Comparison of ENCODE assay signal across 8 cellular contexts in genomic region chr16:3819741-3820724, GRCh38.
A peak's percentile ranks its signal among the peaks of the same experiment; 100 is the strongest.
DNase-seq lines count a peak whose midpoint lies in the region; ATAC-seq and TF ChIP-seq lines count a peak whose summit lies in the region.

No MANE protein-coding gene starts in this region.

- no peaks in the 10 kb centered on the region for H3K36me3 ChIP-seq in CD8-positive, alpha-beta memory T cell (ENCODE audit: insufficient read depth, low read length)
- H3K36me3 ChIP-seq in adipocyte (ENCODE audit: control insufficient read depth, insufficient read depth, low read length, severe bottlenecking) = no peaks in the 10 kb centered on the region
- H3K36me3 ChIP-seq in hepatocyte (replicated peaks; ENCODE audit: insufficient read depth, low read depth) = no peaks in the 10 kb centered on the region
- no peaks in the 10 kb centered on the region for H3K36me3 ChIP-seq in tibial artery
- H3K36me3 ChIP-seq in HAP-1 (replicated peaks) = 0 out of 2 replicates have a peak, but pooled peaks cover 4% of the 10 kb centered on the region

- H4K20me1 ChIP-seq in hepatocyte (ENCODE audit: insufficient read depth, poor library complexity, severe bottlenecking) = peaks cover 100% of the 10 kb centered on the region

- H3K4me2 ChIP-seq in hepatocyte = peak overlapping the region; percentile 40

- H3K4me1 Mint-ChIP-seq in CD8-positive, alpha-beta memory T cell = peaks cover 93 to 96% (median 96%) of the 10 kb centered on the region in 3 donors

- no peak overlapping the region for H3K27ac ChIP-seq in CD8-positive, alpha-beta memory T cell (ENCODE audit: low read depth, low read length)
- peak overlapping the region; percentile 9 for H3K27ac ChIP-seq in hepatocyte
- peak overlapping the region; percentile 9 to 28 for H3K27ac ChIP-seq in tibial artery

- H3K27ac Mint-ChIP-seq in CD8-positive, alpha-beta memory T cell = peak overlapping the region in 6 of 8 donors; percentile 26 to 72 (median 34)

- no peaks in the 10 kb centered on the region for H3K9me3 ChIP-seq in CD8-positive, alpha-beta memory T cell (ENCODE audit: low read length)
- no peaks in the 10 kb centered on the region for H3K9me3 ChIP-seq in adipocyte (ENCODE audit: control insufficient read depth, low read length)
- H3K9me3 ChIP-seq in hepatocyte (ENCODE audit: low read depth) = no peaks in the 10 kb centered on the region
- H3K9me3 ChIP-seq in tibial artery = no peaks in the 10 kb centered on the region
- no peaks in the 10 kb centered on the region for H3K9me3 ChIP-seq in HAP-1

- intact Hi-C loops in tibial artery (cut with DNase I; ENCODE audit: low total_unique reads) = no loop called here

- CTCF ChIA-PET in CD8-positive, alpha-beta memory T cell (lab: Charles Lee) = no interaction called here

- DNase-seq in CD8-positive, alpha-beta memory T cell = peak in 3 of 5 donors; percentile 53 to 69 (median 57)
- DNase-seq in NCI-H146 (lab: John Stamatoyannopoulos, UW) (peak; percentile 93), adipocyte (ENCODE audit: low read depth) (peak; percentile 95), hepatocyte (ENCODE audit: low spot score) (peak; percentile 71), tibial artery (no peak), HAP-1 (ENCODE audit: low spot score in 2 of 2) (no peak)
- DNase-seq in activated CD8-positive, alpha-beta memory T cell treated with anti-CD3 and anti-CD28 coated beads, Interleukin-2, amount 50 U/mL, for 4 hours = no peak

- H3K27me3 Mint-ChIP-seq in CD8-positive, alpha-beta memory T cell = peaks cover 0 to 1% of the 10 kb centered on the region in 2 donors

- ATAC-seq in GM21515 (IDR thresholded peaks at IDR 0.05; ENCODE audit: unreplicated experiment) = no peak

- no peaks in the 10 kb centered on the region for H3K27me3 ChIP-seq in CD8-positive, alpha-beta memory T cell (ENCODE audit: insufficient read depth, low read length, poor library complexity, severe bottlenecking)
- no peaks in the 10 kb centered on the region for H3K27me3 ChIP-seq in adipocyte (replicated peaks; ENCODE audit: control insufficient read depth, insufficient read depth, low read length)
- H3K27me3 ChIP-seq in hepatocyte = no peaks in the 10 kb centered on the region
- H3K27me3 ChIP-seq in tibial artery = no peaks in the 10 kb centered on the region
- no peaks in the 10 kb centered on the region for H3K27me3 ChIP-seq in HAP-1 (ENCODE audit: low read depth)

- peaks cover 91% of the 10 kb centered on the region for H3K4me1 ChIP-seq in CD8-positive, alpha-beta memory T cell (ENCODE audit: insufficient read depth, low read length)
- peaks cover 62% of the 10 kb centered on the region for H3K4me1 ChIP-seq in adipocyte (ENCODE audit: control insufficient read depth, insufficient read depth, low read length)
- peaks cover 29% of the 10 kb centered on the region for H3K4me1 ChIP-seq in hepatocyte (ENCODE audit: insufficient read depth)
- H3K4me1 ChIP-seq in tibial artery = peaks cover 0 to 95% (median 68%) of the 10 kb centered on the region in 4 donors
- peaks cover 19% of the 10 kb centered on the region for H3K4me1 ChIP-seq in HAP-1

- H3K79me2 ChIP-seq in hepatocyte = peaks cover 100% of the 10 kb centered on the region

- H3K9me2 ChIP-seq in hepatocyte (replicated peaks; ENCODE audit: insufficient read depth) = no peaks in the 10 kb centered on the region

- peaks cover 0 to 5% (median 4%) of the 10 kb centered on the region in 3 donors for H3K36me3 Mint-ChIP-seq in CD8-positive, alpha-beta memory T cell

- H3K9me3 Mint-ChIP-seq in CD8-positive, alpha-beta memory T cell = no peaks in the 10 kb centered on the region

- H3K9ac ChIP-seq in adipocyte (ENCODE audit: low read length) = no peak overlapping the region

- peak overlapping the region; percentile 42 to 86 (median 72) for H3K4me3 Mint-ChIP-seq in CD8-positive, alpha-beta memory T cell

- POLR2A ChIA-PET in CD8-positive, alpha-beta memory T cell (lab: Charles Lee) = interaction anchor here (0.6 to 1.0 kb wide), 2 partner anchors 19 to 117 kb away, joined by 3 read pairs; no protein-coding TSS in a partner anchor

- no peak overlapping the region for H3K4me3 ChIP-seq in CD8-positive, alpha-beta memory T cell (ENCODE audit: low read length)
- H3K4me3 ChIP-seq in adipocyte (ENCODE audit: low read length) (peak overlapping the region; percentile 25), hepatocyte (no peak overlapping the region), tibial artery (no peak overlapping the region), HAP-1 (no peak overlapping the region)

- 66% methylated on average over 8 of the region's 8 CpGs for WGBS in hepatocyte (ENCODE audit: low lambda C conversion rate, missing lambda C conversion rate)

- no peak for TF ChIP-seq CTCF in hepatocyte (IDR thresholded peaks at IDR 0.05; ENCODE audit: poor library complexity)
- no peak for TF ChIP-seq CTCF in tibial artery (IDR thresholded peaks at IDR 0.05)

- in situ Hi-C loops in HAP-1 (cut with MboI; ENCODE audit: low sequenced_read_pairs) = no loop called here

- H2AFZ ChIP-seq in hepatocyte = no peak overlapping the region

Comparison
In these comparisons a context has a peak if more than half of its experiments do, and no peak if none do; other contexts are left out.
1. DNase-seq: peak in CD8-positive, alpha-beta memory T cell (3 of 5), NCI-H146 (single experiment), adipocyte (single experiment) and hepatocyte (single experiment); none in tibial artery (0 of 2), activated CD8-positive, alpha-beta memory T cell treated with anti-CD3 and anti-CD28 coated beads, Interleukin-2, amount 50 U/mL, for 4 hours (single experiment) and HAP-1 (0 of 2).